Comparison of ENCODE assay signal across 1 cellular context in the genomic region with DNA sequence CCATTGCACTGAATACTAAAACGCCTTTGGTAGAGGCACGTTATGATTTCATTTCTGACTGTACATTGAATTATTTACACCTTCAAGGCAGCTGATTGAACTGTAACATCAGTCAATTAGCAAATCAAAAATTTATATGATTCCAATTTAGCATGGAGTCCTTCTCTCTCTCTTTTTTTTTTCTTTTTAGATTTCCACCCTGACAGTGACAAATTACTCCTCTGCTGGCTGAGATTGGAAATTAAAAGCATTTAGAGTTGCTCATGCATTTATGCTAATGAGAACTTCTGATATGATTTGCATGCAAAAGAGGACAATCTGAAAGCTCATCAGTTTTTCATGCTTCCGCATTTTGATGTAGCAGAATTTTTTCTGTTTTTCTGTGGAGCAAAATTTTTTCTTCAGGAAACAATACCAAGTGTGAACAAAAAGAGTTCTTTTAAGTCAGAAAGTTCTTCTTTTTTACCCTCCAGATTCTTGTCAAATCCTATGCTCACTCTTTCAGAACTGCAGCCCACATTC.
TF ChIP-seq lines count a peak whose summit lies in the region.

No MANE protein-coding gene starts in this region.

TF ChIP-seq in GM23338, 12 proteins besides CTCF, POLR2A, EP300 and RAD21 (continued from another document):
- TF ChIP-seq EZH2 (IDR thresholded peaks at IDR 0.05; ENCODE audit: low read depth, unreplicated experiment): no peak
- TF ChIP-seq NANOG (IDR thresholded peaks at IDR 0.05; ENCODE audit: borderline replicate concordance): no peak
